1 cellular context compared by ENCODE assay signal in genomic region chr12:52655251-52655650, GRCh38.
TF ChIP-seq lines count a peak whose summit lies in the region.

No MANE protein-coding gene starts in this region.

TF ChIP-seq in HCT116, 20 proteins besides CTCF, POLR2A, EP300 and RAD21 (continued from another document):
- TF ChIP-seq, protein P1, sequence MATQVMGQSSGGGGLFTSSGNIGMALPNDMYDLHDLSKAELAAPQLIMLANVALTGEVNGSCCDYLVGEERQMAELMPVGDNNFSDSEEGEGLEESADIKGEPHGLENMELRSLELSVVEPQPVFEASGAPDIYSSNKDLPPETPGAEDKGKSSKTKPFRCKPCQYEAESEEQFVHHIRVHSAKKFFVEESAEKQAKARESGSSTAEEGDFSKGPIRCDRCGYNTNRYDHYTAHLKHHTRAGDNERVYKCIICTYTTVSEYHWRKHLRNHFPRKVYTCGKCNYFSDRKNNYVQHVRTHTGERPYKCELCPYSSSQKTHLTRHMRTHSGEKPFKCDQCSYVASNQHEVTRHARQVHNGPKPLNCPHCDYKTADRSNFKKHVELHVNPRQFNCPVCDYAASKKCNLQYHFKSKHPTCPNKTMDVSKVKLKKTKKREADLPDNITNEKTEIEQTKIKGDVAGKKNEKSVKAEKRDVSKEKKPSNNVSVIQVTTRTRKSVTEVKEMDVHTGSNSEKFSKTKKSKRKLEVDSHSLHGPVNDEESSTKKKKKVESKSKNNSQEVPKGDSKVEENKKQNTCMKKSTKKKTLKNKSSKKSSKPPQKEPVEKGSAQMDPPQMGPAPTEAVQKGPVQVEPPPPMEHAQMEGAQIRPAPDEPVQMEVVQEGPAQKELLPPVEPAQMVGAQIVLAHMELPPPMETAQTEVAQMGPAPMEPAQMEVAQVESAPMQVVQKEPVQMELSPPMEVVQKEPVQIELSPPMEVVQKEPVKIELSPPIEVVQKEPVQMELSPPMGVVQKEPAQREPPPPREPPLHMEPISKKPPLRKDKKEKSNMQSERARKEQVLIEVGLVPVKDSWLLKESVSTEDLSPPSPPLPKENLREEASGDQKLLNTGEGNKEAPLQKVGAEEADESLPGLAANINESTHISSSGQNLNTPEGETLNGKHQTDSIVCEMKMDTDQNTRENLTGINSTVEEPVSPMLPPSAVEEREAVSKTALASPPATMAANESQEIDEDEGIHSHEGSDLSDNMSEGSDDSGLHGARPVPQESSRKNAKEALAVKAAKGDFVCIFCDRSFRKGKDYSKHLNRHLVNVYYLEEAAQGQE (IDR thresholded peaks at IDR 0.05; ENCODE audit: low read depth), result no peak
